22 cellular contexts compared by ENCODE assay signal in genomic region chr10:51838506-51838905, GRCh38.
A peak's percentile ranks its signal among the peaks of the same experiment; 100 is the strongest.
DNase-seq lines count a peak whose midpoint lies in the region; ATAC-seq and TF ChIP-seq lines count a peak whose summit lies in the region.
"Had no signal": no experiment of that assay in that cellular context is flagged by ENCODE, and none has a peak within 500 bp of the region (broad histone marks: within the 10 kb centered on the region; RNA-seq: fewer than 3 reads in every experiment).

No MANE protein-coding gene starts in this region.

- H4K5ac ChIP-seq in H9 (ENCODE audit: insufficient read length, low read depth, low read length): no peak overlapping the region

- no peak for TF ChIP-seq EP300 in upper lobe of left lung (IDR thresholded peaks at IDR 0.05)

- H4K8ac ChIP-seq in H9 (replicated peaks; ENCODE audit: insufficient read length, low read depth, low read length): no peak overlapping the region
- H4K8ac ChIP-seq in neuronal stem cell (ENCODE audit: low read depth, low read length): no peak overlapping the region

- TF ChIP-seq CTCF in H9 (conservative IDR thresholded peaks at IDR 0.05): no peak
- no peak for TF ChIP-seq CTCF in WTC11 (IDR thresholded peaks at IDR 0.05)
- TF ChIP-seq CTCF in upper lobe of left lung (IDR thresholded peaks at IDR 0.05): no peak
- no peak for TF ChIP-seq CTCF in activated CD8-positive, alpha-beta T cell treated with anti-CD3 and anti-CD28 coated beads for 36 hours (IDR thresholded peaks at IDR 0.05)

- no peaks in the 10 kb centered on the region for H4K20me1 ChIP-seq in H9 (ENCODE audit: control insufficient read depth, insufficient read depth, insufficient read length)

- H3K36me3 ChIP-seq in iPS-18a (ENCODE audit: control insufficient read depth, low read depth, low read length) (no peaks in the 10 kb centered on the region), neuronal stem cell (replicated peaks in 1 of 2; ENCODE audit: control insufficient read depth in 2 of 2, insufficient read depth in 2 of 2, low read length in 2 of 2) (no peaks in the 10 kb centered on the region), upper lobe of left lung (no peaks in the 10 kb centered on the region)
- H3K36me3 ChIP-seq: SJCRH30 had no signal

- H2BK12ac ChIP-seq in H9 (ENCODE audit: insufficient read length, low read depth, low read length) (no peak overlapping the region), neuronal stem cell (ENCODE audit: low read length) (no peak overlapping the region)

- no CpG with 5 or more reads among the region's 2 CpGs for WGBS in H9 (ENCODE audit: extremely low coverage, insufficient read length, low lambda C conversion rate)
- no CpG with 5 or more reads among the region's 2 CpGs for WGBS in neuronal stem cell (ENCODE audit: extremely low coverage in 2 of 2, insufficient read length in 2 of 2, insufficient replicate concordance in 1 of 2), 2 donors
- 54 to 60% methylated on average over 2 of the region's 2 CpGs for WGBS in upper lobe of left lung, 2 donors

- H3K9me3 Mint-ChIP-seq in H9 (peaks cover 12 to 17% of the 10 kb centered on the region in 2 experiments), WTC11 (peaks cover 19% of the 10 kb centered on the region)
- H3K9me3 Mint-ChIP-seq in activated CD8-positive, alpha-beta T cell treated with anti-CD3 and anti-CD28 coated beads for 36 hours: peaks cover 2% of the 10 kb centered on the region
- peaks cover 0 to 9% (median 2%) of the 10 kb centered on the region in 9 donors for H3K9me3 Mint-ChIP-seq in naive thymus-derived CD8-positive, alpha-beta T cell

- peaks cover 3 to 27% (median 7%) of the 10 kb centered on the region in 3 experiments; a peak in 5 of 7 replicates for H3K36me3 Mint-ChIP-seq in H9 (ENCODE audit: insufficient read depth in 1 of 3, low read depth in 3 of 3)
- 0 out of 2 replicates have a peak, but pooled peaks cover 2% of the 10 kb centered on the region for H3K36me3 Mint-ChIP-seq in WTC11
- no peaks in the 10 kb centered on the region for H3K36me3 Mint-ChIP-seq in activated CD8-positive, alpha-beta T cell treated with anti-CD3 and anti-CD28 coated beads for 36 hours (ENCODE audit: low read depth)
- peaks cover 0 to 6% (median 0%) of the 10 kb centered on the region in 3 donors for H3K36me3 Mint-ChIP-seq in naive thymus-derived CD8-positive, alpha-beta T cell
- H3K36me3 Mint-ChIP-seq: CD4-positive, alpha-beta memory T cell had no signal

- H3K79me2 ChIP-seq in H9 (ENCODE audit: insufficient read depth, low read length): no peaks in the 10 kb centered on the region

- H3K23ac ChIP-seq in H9 (ENCODE audit: insufficient read length, low read depth, low read length): no peak overlapping the region
- no peak overlapping the region for H3K23ac ChIP-seq in neuronal stem cell (ENCODE audit: low read depth, low read length, poor library complexity)

- H3K27me3 ChIP-seq in H9 (ENCODE audit: insufficient read depth, low read length): no peaks in the 10 kb centered on the region
- H3K27me3 ChIP-seq in iPS-18a (ENCODE audit: control insufficient read depth, insufficient read depth, low read length): no peaks in the 10 kb centered on the region
- H3K27me3 ChIP-seq in neuronal stem cell (ENCODE audit: control insufficient read depth in 3 of 3, insufficient read depth in 3 of 3, low read depth in 1 of 3, low read length in 3 of 3): no peaks in the 10 kb centered on the region
- H3K27me3 ChIP-seq in upper lobe of left lung: no peaks in the 10 kb centered on the region
- H3K27me3 ChIP-seq: SJCRH30 had no signal

- no peaks in the 10 kb centered on the region for H3K79me1 ChIP-seq in H9 (ENCODE audit: insufficient read depth, low read depth, low read length, poor library complexity, severe bottlenecking)
- H3K79me1 ChIP-seq in neuronal stem cell (ENCODE audit: low read depth, low read length): no peaks in the 10 kb centered on the region

- H3K14ac ChIP-seq in H9 (ENCODE audit: insufficient read depth, low read length): no peak overlapping the region
- no peak overlapping the region for H3K14ac ChIP-seq in neuronal stem cell (ENCODE audit: low read length)

- H2AK5ac ChIP-seq in H9 (ENCODE audit: insufficient read length, low read length) (no peak overlapping the region), neuronal stem cell (ENCODE audit: low read depth, low read length) (no peak overlapping the region)

- H3K27ac ChIP-seq in H9 (ENCODE audit: insufficient read length, low read depth, low read length) (no peak overlapping the region), iPS-18a (ENCODE audit: low read length) (no peak overlapping the region), neuronal stem cell (replicated peaks; ENCODE audit: low read length) (peak overlapping the region; percentile 30), upper lobe of left lung (no peak overlapping the region)
- H3K27ac ChIP-seq: SJCRH30 had no signal

- no peak for ATAC-seq in WTC11
- ATAC-seq in upper lobe of left lung (ENCODE audit: low FRiP score in 2 of 2): no peak
- ATAC-seq in activated CD8-positive, alpha-beta T cell treated with anti-CD3 and anti-CD28 coated beads for 36 hours: no peak
- no peak for ATAC-seq in naive thymus-derived CD8-positive, alpha-beta T cell

- CTCF ChIA-PET in WTC11 (lab: Charles Lee): interaction anchor here (1.7 kb wide), 1 partner anchor 165 kb away, joined by 4 read pairs; no protein-coding TSS in a partner anchor
- CTCF ChIA-PET in activated CD8-positive, alpha-beta T cell treated with anti-CD3 and anti-CD28 coated beads for 36 hours (lab: Charles Lee): interaction anchor here (0.7 kb wide), 1 partner anchor 24 kb away, joined by 3 read pairs; no protein-coding TSS in a partner anchor

- H2BK15ac ChIP-seq in H9 (ENCODE audit: low read depth, low read length): no peak overlapping the region
- H2BK15ac ChIP-seq in neuronal stem cell (ENCODE audit: low read length): no peak overlapping the region

- H2BK5ac ChIP-seq in H9 (ENCODE audit: insufficient read length, low read length) (no peak overlapping the region), neuronal stem cell (ENCODE audit: low read length) (no peak overlapping the region)

- H2BK120ac ChIP-seq in H9 (ENCODE audit: low read depth, low read length, poor library complexity, severe bottlenecking) (no peak overlapping the region), neuronal stem cell (ENCODE audit: low read depth, low read length) (no peak overlapping the region)

- no peak overlapping the region for H3K18ac ChIP-seq in H9 (ENCODE audit: insufficient read length, low read depth, low read length)
- H3K18ac ChIP-seq in neuronal stem cell (ENCODE audit: low read length): no peak overlapping the region

- H3T11ph ChIP-seq in H9 (ENCODE audit: low read length): no peak overlapping the region

- no peaks in the 10 kb centered on the region for H3K23me2 ChIP-seq in H9 (ENCODE audit: insufficient read length, low read depth, low read length, poor library complexity, severe bottlenecking)

- no peak overlapping the region for H3K9ac ChIP-seq in H9 (ENCODE audit: extremely low read depth, insufficient read length, low read length)
- peak overlapping the region; percentile 20 for H3K9ac ChIP-seq in iPS-18a (ENCODE audit: low read length)
- H3K9ac ChIP-seq in neuronal stem cell (ENCODE audit: low read depth, low read length, poor library complexity): no peak overlapping the region

- no peaks in the 10 kb centered on the region for H3K9me3 ChIP-seq in H9 (ENCODE audit: control insufficient read depth, low read depth, low read length)
- no peaks in the 10 kb centered on the region for H3K9me3 ChIP-seq in iPS-18a (ENCODE audit: control insufficient read depth, low read depth, low read length)
- no peaks in the 10 kb centered on the region for H3K9me3 ChIP-seq in neuronal stem cell (replicated peaks in 1 of 2; ENCODE audit: control insufficient read depth in 2 of 2, insufficient read depth in 1 of 2, low read depth in 1 of 2, low read length in 2 of 2)
- no peaks in the 10 kb centered on the region for H3K9me3 ChIP-seq in upper lobe of left lung
- H3K9me3 ChIP-seq: SJCRH30 had no signal

- DNase-seq in H9: no peak
- no peak for DNase-seq in WTC11 (ENCODE audit: low spot score)
- DNase-seq in neuronal stem cell (ENCODE audit: low spot score): peak; percentile 42
- no peak for DNase-seq in upper lobe of left lung
- DNase-seq in SKM-1 treated with dmso at 0.1 percent for 144 hours (lab: John Stamatoyannopoulos, UW; ENCODE audit: unreplicated experiment): no peak
- DNase-seq in activated CD8-positive, alpha-beta T cell treated with anti-CD3 and anti-CD28 coated beads for 36 hours: no peak
- DNase-seq in naive thymus-derived CD8-positive, alpha-beta T cell: no peak
- DNase-seq: CD4-positive, alpha-beta memory T cell; DMS153; GDM1; HFFc6; KBM-7; NCI-H1105; NCI-H146; NCI-H2081; NCI-H2171; NCI-H345; NCI-H524; NCI-H774; NK-92 treated with Interleukin-12 subunit alpha and Interleukin-12 subunit beta, amount 100 ng/mL, for 24 hours; SJCRH30 had no signal

- no peak overlapping the region for H2BK20ac ChIP-seq in H9 (ENCODE audit: low read depth, low read length, poor library complexity, severe bottlenecking)

- H3K4me3 Mint-ChIP-seq in H9 (no peak overlapping the region), WTC11 (no peak overlapping the region)
- H3K4me3 Mint-ChIP-seq in activated CD8-positive, alpha-beta T cell treated with anti-CD3 and anti-CD28 coated beads for 36 hours: no peak overlapping the region
- no peak overlapping the region for H3K4me3 Mint-ChIP-seq in naive thymus-derived CD8-positive, alpha-beta T cell
- H3K4me3 Mint-ChIP-seq: CD4-positive, alpha-beta memory T cell; HFFc6 had no signal

- H3K4me1 ChIP-seq in H9 (ENCODE audit: insufficient read depth, low read length): no peaks in the 10 kb centered on the region
- peaks cover 18% of the 10 kb centered on the region for H3K4me1 ChIP-seq in iPS-18a (ENCODE audit: control insufficient read depth, low read depth, low read length)
- H3K4me1 ChIP-seq in neuronal stem cell (ENCODE audit: control insufficient read depth in 2 of 2, insufficient read depth in 1 of 2, low read depth in 1 of 2, low read length in 2 of 2): peaks cover 0 to 2% of the 10 kb centered on the region in 2 donors
- no peaks in the 10 kb centered on the region for H3K4me1 ChIP-seq in upper lobe of left lung
- H3K4me1 ChIP-seq: SJCRH30 had no signal

- intact Hi-C loops in activated CD8-positive, alpha-beta T cell treated with anti-CD3 and anti-CD28 coated beads for 36 hours (cut with micrococcal nuclease): no loop called here

- POLR2A ChIA-PET in WTC11 (lab: Charles Lee): no interaction called here
- POLR2A ChIA-PET in activated CD8-positive, alpha-beta T cell treated with anti-CD3 and anti-CD28 coated beads for 36 hours (lab: Charles Lee): no interaction called here
- POLR2A ChIA-PET in naive thymus-derived CD8-positive, alpha-beta T cell (lab: Charles Lee): no interaction called here

- TF ChIP-seq POLR2A in upper lobe of left lung (IDR thresholded peaks at IDR 0.05): no peak

- no peak overlapping the region for H3K56ac ChIP-seq in H9 (ENCODE audit: insufficient read length, low read depth, low read length)

- H4K91ac ChIP-seq in H9 (ENCODE audit: insufficient read length, low read depth, low read length) (no peak overlapping the region), neuronal stem cell (ENCODE audit: low read depth, low read length, poor library complexity) (no peak overlapping the region)

- H3K4me3 ChIP-seq in iPS-18a (ENCODE audit: low read length) (peak overlapping the region; percentile 12), neuronal stem cell (ENCODE audit: low read length in 2 of 2) (no peak overlapping the region), upper lobe of left lung (no peak overlapping the region)
- H3K4me3 ChIP-seq: SJCRH30 had no signal

- H3K27ac Mint-ChIP-seq in H9: peak overlapping the region; percentile 35 to 87 (median 41); a peak in 5 of 7 replicates
- peak overlapping the region; percentile 36 for H3K27ac Mint-ChIP-seq in WTC11
- no peak overlapping the region for H3K27ac Mint-ChIP-seq in activated CD8-positive, alpha-beta T cell treated with anti-CD3 and anti-CD28 coated beads for 36 hours
- no peak overlapping the region for H3K27ac Mint-ChIP-seq in naive thymus-derived CD8-positive, alpha-beta T cell
- H3K27ac Mint-ChIP-seq: CD4-positive, alpha-beta memory T cell; HFFc6 had no signal

- H3K4me2 ChIP-seq in H9 (ENCODE audit: insufficient read depth, insufficient read length, low read length) (no peak overlapping the region), neuronal stem cell (ENCODE audit: insufficient read depth, low read length, poor library complexity, severe bottlenecking) (no peak overlapping the region)

- H2AFZ ChIP-seq in H9 (ENCODE audit: low read length): no peak overlapping the region
- H2AFZ ChIP-seq in neuronal stem cell (ENCODE audit: low read length): peak overlapping the region; percentile 32

- no peaks in the 10 kb centered on the region for H3K27me3 Mint-ChIP-seq in H9 (ENCODE audit: low read depth)
- no peaks in the 10 kb centered on the region for H3K27me3 Mint-ChIP-seq in WTC11 (ENCODE audit: low read depth)
- peaks cover 2% of the 10 kb centered on the region for H3K27me3 Mint-ChIP-seq in activated CD8-positive, alpha-beta T cell treated with anti-CD3 and anti-CD28 coated beads for 36 hours
- peaks cover 0 to 6% (median 0%) of the 10 kb centered on the region in 5 donors for H3K27me3 Mint-ChIP-seq in naive thymus-derived CD8-positive, alpha-beta T cell

- H3K4me1 Mint-ChIP-seq in H9 (peaks cover 23 to 25% of the 10 kb centered on the region in 2 experiments), WTC11 (peaks cover 22% of the 10 kb centered on the region)
- no peaks in the 10 kb centered on the region for H3K4me1 Mint-ChIP-seq in activated CD8-positive, alpha-beta T cell treated with anti-CD3 and anti-CD28 coated beads for 36 hours (ENCODE audit: low read depth)
- H3K4me1 Mint-ChIP-seq in naive thymus-derived CD8-positive, alpha-beta T cell: no peaks in the 10 kb centered on the region
- H3K4me1 Mint-ChIP-seq: CD4-positive, alpha-beta memory T cell had no signal

- H3K4ac ChIP-seq in H9 (ENCODE audit: low read depth, low read length) (no peak overlapping the region), neuronal stem cell (ENCODE audit: low read length) (no peak overlapping the region)

Comparison
In these comparisons a context has a peak if more than half of its experiments do, and no peak if none do; other contexts are left out.
1. H3K27ac Mint-ChIP-seq: peak in H9 (3 of 3) and WTC11 (single experiment); none in activated CD8-positive, alpha-beta T cell treated with anti-CD3 and anti-CD28 coated beads for 36 hours (single experiment) and naive thymus-derived CD8-positive, alpha-beta T cell (0 of 10).